1 cellular context compared by ENCODE assay signal in genomic region chr6:4399656-4400055, GRCh38.
TF ChIP-seq lines count a peak whose summit lies in the region.

No MANE protein-coding gene starts in this region.

TF ChIP-seq in K562, 482 proteins besides CTCF, POLR2A, EP300 and RAD21 (continued from another document):
- TF ChIP-seq CEBPG (CRISPR knock-in tag; IDR thresholded peaks at IDR 0.05) (peak; percentile 73), CEBPG (tag; conservative IDR thresholded peaks at IDR 0.05 in 1 of 2, IDR thresholded peaks at IDR 0.05 in 1 of 2) (0 out of 4 replicates have a peak, but pooled peaks of 1 of the 2 experiments have one; percentile 50), TAF15 (IDR thresholded peaks at IDR 0.05; ENCODE audit: low read depth, low read length) (no peak), ZSCAN32 (CRISPR knock-in tag; IDR thresholded peaks at IDR 0.05) (no peak), MCM2 (IDR thresholded peaks at IDR 0.05; ENCODE audit: low read depth) (no peak), POLR2G (IDR thresholded peaks at IDR 0.05; ENCODE audit: low read depth, low read length) (no peak), MEF2D (tag; conservative IDR thresholded peaks at IDR 0.05; ENCODE audit: low read depth) (no peak), MAFG (tag; conservative IDR thresholded peaks at IDR 0.05) (no peak), HMG20B (CRISPR knock-in tag; IDR thresholded peaks at IDR 0.05) (no peak), DDX20 (tag; IDR thresholded peaks at IDR 0.05; ENCODE audit: low read depth) (no peak), ZNF316 (IDR thresholded peaks at IDR 0.05) (no peak), SRSF3 (IDR thresholded peaks at IDR 0.05; ENCODE audit: insufficient read depth, low read length) (no peak), ATF3 (IDR thresholded peaks at IDR 0.05) (peak; percentile 29; the same call in 1 of the 2 replicates), ATF3 (CRISPR knock-in tag; conservative IDR thresholded peaks at IDR 0.05) (no peak), MTA3 (IDR thresholded peaks at IDR 0.05; ENCODE audit: borderline replicate concordance) (no peak), JUN (IDR thresholded peaks at IDR 0.05; ENCODE audit: borderline replicate concordance, low read depth, low read length) (no peak), JUN (CRISPR knock-in tag; IDR thresholded peaks at IDR 0.05; ENCODE audit: borderline replicate concordance) (no peak), EWSR1 (IDR thresholded peaks at IDR 0.05; ENCODE audit: borderline replicate concordance, low read depth, partially characterized antibody) (no peak), CUX1 (CRISPR knock-in tag; IDR thresholded peaks at IDR 0.05) (no peak), ARID1B (IDR thresholded peaks at IDR 0.05) (peak; percentile 61; the same call in 1 of the 2 replicates), CCAR2 (IDR thresholded peaks at IDR 0.05; ENCODE audit: low read depth, low read length) (no peak), NR2C2 (CRISPR knock-in tag; IDR thresholded peaks at IDR 0.05) (no peak), NR2C2 (tag; IDR thresholded peaks at IDR 0.05) (no peak), GTF2B (IDR thresholded peaks at IDR 0.05; ENCODE audit: extremely low read depth, insufficient read length) (no peak), TCF7L2 (IDR thresholded peaks at IDR 0.05; ENCODE audit: low read depth, low read length) (no peak), TAL1 (IDR thresholded peaks at IDR 0.05) (peak; percentile 44; the same call in 1 of the 2 replicates), BRF1 (IDR thresholded peaks at IDR 0.05; ENCODE audit: borderline replicate concordance, extremely low read depth, insufficient read length) (no peak)
